In the genomic region with DNA sequence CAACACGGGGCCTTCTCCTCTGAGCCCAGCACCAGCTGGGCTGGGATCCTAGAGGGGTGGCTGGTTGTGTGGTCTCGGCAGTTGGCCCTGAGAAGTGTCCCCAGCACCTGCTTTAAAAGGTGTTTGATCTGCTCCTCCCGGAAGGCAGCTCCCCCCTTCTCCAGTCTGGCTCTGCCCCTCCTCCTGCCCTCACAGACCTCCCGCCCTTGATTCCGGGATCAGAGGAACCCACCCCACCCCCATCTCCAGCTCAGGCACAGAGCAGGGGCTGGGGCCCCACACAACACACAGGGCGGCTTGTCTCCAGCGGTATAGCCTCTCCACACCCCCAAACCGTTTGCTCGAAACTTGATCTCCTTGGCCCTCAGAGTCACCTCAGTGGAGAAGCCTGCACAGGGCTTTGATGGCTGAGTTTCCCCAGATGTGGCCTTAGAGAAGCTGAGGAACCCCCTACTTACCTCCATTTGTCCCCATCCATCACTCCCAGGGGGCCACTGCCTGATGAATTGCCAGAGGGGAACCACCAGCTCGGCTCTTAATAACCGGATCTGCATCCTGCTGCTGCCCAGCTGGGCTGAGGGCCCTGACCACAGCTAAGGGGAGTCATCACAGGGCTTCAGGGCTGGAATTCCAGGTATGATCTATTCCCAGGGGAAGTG, we compare ENCODE assay signal across 11 cellular contexts. TPM values are rescaled to one million over a fixed set of nuclear protein-coding genes. Genes with fewer than 3 reads are reported as not detected.
DNase-seq lines count a peak whose midpoint lies in the region; ATAC-seq and TF ChIP-seq lines count a peak whose summit lies in the region.
"Had no signal": no experiment of that assay in that cellular context is flagged by ENCODE, and none has a peak within 500 bp of the region (broad histone marks: within the 10 kb centered on the region; RNA-seq: fewer than 3 reads in every experiment).

No MANE protein-coding gene starts in this region.

- peak overlapping the region; percentile 75 for H3K4me3 ChIP-seq in Loucy (ENCODE audit: low read length, poor library complexity, severe bottlenecking)
- H3K4me3 ChIP-seq in adipocyte (ENCODE audit: low read length) = no peak overlapping the region
- no peak overlapping the region for H3K4me3 ChIP-seq in lower leg skin (ENCODE audit: low read depth, poor library complexity, severe bottlenecking)

- H3K9me2 ChIP-seq in Loucy (replicated peaks; ENCODE audit: low read depth, low read length) = no peaks in the 10 kb centered on the region

- TF ChIP-seq CTCF in Loucy (conservative IDR thresholded peaks at IDR 0.05; ENCODE audit: low read length) = no peak
- TF ChIP-seq CTCF in lower leg skin (IDR thresholded peaks at IDR 0.05) = no peak

- 47 to 55% methylated on average over 11 of the region's 11 CpGs for WGBS in lower leg skin, 2 donors

- H3K27me3 ChIP-seq in Loucy (ENCODE audit: insufficient read depth, low read length, poor library complexity, severe bottlenecking) = no peaks in the 10 kb centered on the region
- H3K27me3 ChIP-seq in adipocyte (replicated peaks; ENCODE audit: control insufficient read depth, insufficient read depth, low read length) = peaks cover 6% of the 10 kb centered on the region

- peak overlapping the region; percentile 91 for H3K4me2 ChIP-seq in Loucy (ENCODE audit: low read depth, low read length, poor library complexity, severe bottlenecking)

- no peak for TF ChIP-seq POLR2A in lower leg skin (IDR thresholded peaks at IDR 0.05)

- no peaks in the 10 kb centered on the region for H3K9me3 ChIP-seq in Loucy (ENCODE audit: insufficient read depth, low read depth, low read length)
- H3K9me3 ChIP-seq in adipocyte (ENCODE audit: control insufficient read depth, low read length) = no peaks in the 10 kb centered on the region

- no peak for ATAC-seq in GM19035 (IDR thresholded peaks at IDR 0.05; ENCODE audit: unreplicated experiment)

- peak overlapping the region; percentile 1; the same call in 1 of the 2 replicates for H2AFZ ChIP-seq in Loucy (ENCODE audit: low read length)

- intact Hi-C loops in lower leg skin (cut with DNase I; ENCODE audit: low total_unique reads) = no loop called here

- no peaks in the 10 kb centered on the region for H4K20me1 ChIP-seq in Loucy (ENCODE audit: insufficient read depth, low read length, poor library complexity, severe bottlenecking)

- DNase-seq in Daoy (ENCODE audit: low read depth) (peak; percentile 95), adipocyte (ENCODE audit: low read depth) (peak; percentile 48), kidney tubule cell (ENCODE audit: low spot score) (peak; percentile 81), lower leg skin (ENCODE audit: low spot score in 2 of 2) (no peak), NCI-H1436 (lab: John Stamatoyannopoulos, UW) (no peak)
- no peak for DNase-seq in activated naive CD4-positive, alpha-beta T cell treated with Interleukin-2 at 50 U/mL for 16 hours
- DNase-seq: CD8-positive, alpha-beta memory T cell; T-helper 9 cell had no signal

- H3K36me3 ChIP-seq in Loucy (ENCODE audit: insufficient read depth, low read length) = no peaks in the 10 kb centered on the region
- no peaks in the 10 kb centered on the region for H3K36me3 ChIP-seq in adipocyte (ENCODE audit: control insufficient read depth, insufficient read depth, low read length, severe bottlenecking)

- H3K9ac ChIP-seq in Loucy (ENCODE audit: low read depth, low read length, poor library complexity, severe bottlenecking) = peak overlapping the region; percentile 90
- H3K9ac ChIP-seq in adipocyte (ENCODE audit: low read length) = no peak overlapping the region

- H3F3A ChIP-seq in Loucy (ENCODE audit: low read depth) = peaks cover 7% of the 10 kb centered on the region

- H3K4me1 ChIP-seq in Loucy (ENCODE audit: insufficient read depth, low read length, poor library complexity, severe bottlenecking) = peaks cover 83% of the 10 kb centered on the region
- H3K4me1 ChIP-seq in adipocyte (ENCODE audit: control insufficient read depth, insufficient read depth, low read length) = peaks cover 14% of the 10 kb centered on the region

- H3K79me2 ChIP-seq in Loucy (ENCODE audit: insufficient read depth, low read length) = peaks cover 65% of the 10 kb centered on the region

RNA-seq across cellular contexts. Expression of a gene that starts 6.4 kb away (rescaled TPM):
- total RNA-seq in Daoy (2014; rRNA removed; shearing (Covaris generic)) = 28.3 and 30.8 TPM in 2 replicates
- under 1 TPM in 1 of 4 donors, not detected in 3; 0.52 TPM for total RNA-seq in lower leg skin
- total RNA-seq: CD8-positive, alpha-beta memory T cell had no signal

RNA-seq across cellular contexts. Expression of a gene that starts 27.1 kb away (rescaled TPM):
- 4.9 and 5.9 TPM in 2 replicates for total RNA-seq in Daoy (2014; rRNA removed; shearing (Covaris generic))
- total RNA-seq in lower leg skin = not detected
- total RNA-seq: cardiac septum; CD8-positive, alpha-beta memory T cell had no signal

RNA-seq across cellular contexts. Expression of a gene that starts 35.5 kb away (rescaled TPM):
- 0.06 and 0.29 TPM in 2 replicates for total RNA-seq in Daoy (2014; rRNA removed; shearing (Covaris generic))
- 10 to 100 TPM; 23.4 to 41.3 (median 26.1) TPM for total RNA-seq in lower leg skin
- total RNA-seq: CD8-positive, alpha-beta memory T cell had no signal

Comparison
In these comparisons a context has a peak if more than half of its experiments do, and no peak if none do; other contexts are left out.
1. DNase-seq: peak in Daoy (single experiment), adipocyte (single experiment) and kidney tubule cell (single experiment); none in lower leg skin (0 of 2), NCI-H1436 (single experiment) and activated naive CD4-positive, alpha-beta T cell treated with Interleukin-2 at 50 U/mL for 16 hours (single experiment).
2. RNA of a gene that starts 6.4 kb away (total RNA-seq): 28.3 to 30.8 TPM in Daoy; 0.52 TPM in lower leg skin; every median in the first group is over 10 times any median in the second.
3. RNA of a gene that starts 35.5 kb away (total RNA-seq): 23.4 to 41.3 TPM in lower leg skin; 0.06 to 0.29 TPM in Daoy; every median in the first group is over 10 times any median in the second.